In the genomic region with DNA sequence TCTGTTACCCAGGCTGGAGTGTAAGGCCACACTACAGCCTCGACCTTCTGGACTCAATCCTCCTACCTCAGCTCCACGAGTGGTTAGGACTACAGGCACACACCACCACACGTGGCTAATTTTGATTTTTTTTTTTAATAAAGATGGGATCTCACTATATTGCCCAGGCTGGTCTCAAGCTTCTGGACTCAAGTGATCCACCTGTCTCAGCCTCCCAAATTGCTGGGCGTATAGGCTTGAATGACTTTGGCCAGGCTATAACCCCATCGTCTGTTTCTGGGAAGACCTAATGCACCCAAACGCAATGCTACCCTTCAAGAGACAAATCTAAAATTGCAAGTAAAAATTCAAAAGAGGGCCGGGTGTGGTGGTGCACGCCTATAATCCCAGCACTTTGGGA, we compare ENCODE assay signal across 10 cellular contexts.
"Had no signal": no experiment of that assay in that cellular context is flagged by ENCODE, and none has a peak within 500 bp of the region (broad histone marks: within the 10 kb centered on the region; RNA-seq: fewer than 3 reads in every experiment).

No MANE protein-coding gene starts in this region.

- ATAC-seq: GM23338, HepG2 had no signal

- H3K27ac Mint-ChIP-seq: GM23338, H9, HFFc6, IgD-negative memory B cell had no signal

- H3K4me1 Mint-ChIP-seq: H9 had no signal

- H3K4me3 Mint-ChIP-seq: GM23338, H9, HFFc6, IgD-negative memory B cell had no signal

- FAIRE-seq: H1, H54, HepG2 had no signal

- H3K27me3 Mint-ChIP-seq: IgD-negative memory B cell had no signal

- DNase-seq: H9, HCEC 1CT, HFFc6, KG1 had no signal

- H3K27ac ChIP-seq: HL-60 had no signal

- H3K9me3 Mint-ChIP-seq: H9, HFFc6, IgD-negative memory B cell had no signal

- H3K4me3 ChIP-seq: GM23338 had no signal
